In genomic region chr18:31302991-31303390, GRCh38 we compare ENCODE assay signal across 24 cellular contexts. TPM values are rescaled to one million over a fixed set of nuclear protein-coding genes. Genes with fewer than 3 reads are reported as not detected.
DNase-seq lines count a peak whose midpoint lies in the region; ATAC-seq, FAIRE-seq and TF ChIP-seq lines count a peak whose summit lies in the region.
"Had no signal": no experiment of that assay in that cellular context is flagged by ENCODE, and none has a peak within 500 bp of the region (broad histone marks: within the 10 kb centered on the region; RNA-seq: fewer than 3 reads in every experiment).

No MANE protein-coding gene starts in this region.

- H3K4me3 ChIP-seq in mammary epithelial cell (replicated peaks in 1 of 3; ENCODE audit: insufficient read depth in 1 of 3, low read depth in 2 of 3, low read length in 3 of 3) (no peak overlapping the region), small intestine (ENCODE audit: low read depth in 1 of 2, low read length in 2 of 2) (no peak overlapping the region)
- H3K4me3 ChIP-seq: spleen had no signal

- in situ Hi-C loops in mammary epithelial cell (cut with MboI; ENCODE audit: low sequenced_read_pairs in 2 of 2): no loop called here

- no peaks in the 10 kb centered on the region for H3K79me2 ChIP-seq in mammary epithelial cell (ENCODE audit: insufficient read depth, low read length)

- H3K36me3 ChIP-seq in mammary epithelial cell (ENCODE audit: insufficient read depth, low read length) (no peaks in the 10 kb centered on the region), small intestine (ENCODE audit: control insufficient read depth in 2 of 2, insufficient read depth in 2 of 2, low read length in 2 of 2) (no peaks in the 10 kb centered on the region)
- H3K36me3 ChIP-seq: brain microvascular endothelial cell, spleen had no signal

- DNase-seq in NCI-H226 (peak; percentile 70), mammary epithelial cell (peak; percentile 83), iris pigment epithelial cell (ENCODE audit: low read depth) (peak; percentile 26), small intestine (peak; percentile 93), NCI-H1092 (lab: John Stamatoyannopoulos, UW) (no peak), activated T-cell treated with anti-CD3 and anti-CD28 coated beads for 4 hours (no peak)
- DNase-seq in activated CD4-positive, CD25-positive, alpha-beta regulatory T cell (lab: John Stamatoyannopoulos, UW): no peak
- DNase-seq: brain microvascular endothelial cell; CD8-positive, alpha-beta memory T cell; cortex of kidney; DMS79; erythroblast; Kasumi-1; NCI-H1092 treated with DMSO at 0.1 percent for 48 hours; NCI-H2029 treated with DMSO at 0.1 percent for 48 hours; NCI-H446; NK-92 treated with Interleukin-12 subunit alpha and Interleukin-12 subunit beta, amount 100 ng/mL, for 24 hours; spleen had no signal

- FAIRE-seq in small intestine (lab: Jason Lieb, UNC): peak; percentile 39
- FAIRE-seq: H1 had no signal

- no peak overlapping the region for H2AFZ ChIP-seq in mammary epithelial cell (ENCODE audit: low read depth, low read length)

- CTCF ChIA-PET in mammary epithelial cell (lab: Charles Lee; ENCODE audit: low non-redundant PET): no interaction called here

- dilution Hi-C loops in mammary epithelial cell (cut with HindIII; ENCODE audit: low sequenced_read_pairs): no loop called here

- ATAC-seq in GM18858 (IDR thresholded peaks at IDR 0.05; ENCODE audit: unreplicated experiment): no peak
- ATAC-seq: left lobe of liver, SK-N-SH treated with all-trans-retinoic acid at 6 μM for 48 hours had no signal

- intact Hi-C loops in mammary epithelial cell (cut with micrococcal nuclease): no loop called here

- H3K4me2 ChIP-seq in mammary epithelial cell (ENCODE audit: insufficient read depth, low read depth, low read length): peak overlapping the region; percentile 40

- H3K9ac ChIP-seq in mammary epithelial cell (ENCODE audit: insufficient read depth, low read length): no peak overlapping the region

- H3K9me3 ChIP-seq in mammary epithelial cell (replicated peaks; ENCODE audit: insufficient read depth, low read length): no peaks in the 10 kb centered on the region
- H3K9me3 ChIP-seq in small intestine (ENCODE audit: control insufficient read depth, low read depth): no peaks in the 10 kb centered on the region

- H3K27ac ChIP-seq in mammary epithelial cell (ENCODE audit: insufficient read depth, low read depth, low read length) (no peak overlapping the region), small intestine (ENCODE audit: low read depth in 1 of 2, low read length in 1 of 2) (no peak overlapping the region)
- H3K27ac ChIP-seq: brain microvascular endothelial cell, spleen had no signal

- no peaks in the 10 kb centered on the region for H4K20me1 ChIP-seq in mammary epithelial cell (ENCODE audit: insufficient read depth, low read length)

- H3K4me1 ChIP-seq in mammary epithelial cell (ENCODE audit: insufficient read depth, low read length): peaks cover 34% of the 10 kb centered on the region
- H3K4me1 ChIP-seq in small intestine (ENCODE audit: control insufficient read depth in 2 of 2, insufficient read depth in 1 of 2, low read depth in 1 of 2, low read length in 1 of 2): peaks cover 0 to 3% of the 10 kb centered on the region in 2 donors
- H3K4me1 ChIP-seq: spleen had no signal

- H3K27me3 ChIP-seq in mammary epithelial cell (ENCODE audit: insufficient read depth, low read length) (no peaks in the 10 kb centered on the region), small intestine (ENCODE audit: control insufficient read depth in 2 of 2, insufficient read depth in 2 of 2, low read length in 2 of 2) (no peaks in the 10 kb centered on the region)
- H3K27me3 ChIP-seq: brain microvascular endothelial cell, spleen had no signal

- TF ChIP-seq CTCF in mammary epithelial cell (conservative IDR thresholded peaks at IDR 0.05 in 1 of 2, IDR thresholded peaks at IDR 0.05 in 1 of 2; ENCODE audit: extremely low read depth in 1 of 2, insufficient read depth in 1 of 2, low read depth in 1 of 2, low read length in 2 of 2): no peak

- no TSS peak for BruUV-seq in mammary epithelial cell (replicated peaks; lab: Mats Ljungman, UMichigan)

RNA-seq across cellular contexts. Expression of gene DSG1, which starts 15.0 kb away (rescaled TPM):
- under 1 TPM; 0.17 to 0.33 TPM for total RNA-seq in mammary epithelial cell
- polyA plus RNA-seq in mammary epithelial cell (0.07 TPM), small intestine (under 1 TPM in 1 of 3 donors, not detected in 2; 0.03 TPM)
- polyA minus RNA-seq in mammary epithelial cell: not detected
- total RNA-seq: CD8-positive, alpha-beta memory T cell; H1; mononuclear cell; RPMI7951; spleen had no signal
- polyA plus RNA-seq: CD8-positive, alpha-beta memory T cell; spleen had no signal

Comparison
In these comparisons a context has a peak if more than half of its experiments do, and no peak if none do; other contexts are left out.
1. DNase-seq: peak in NCI-H226 (single experiment), mammary epithelial cell (single experiment), iris pigment epithelial cell (single experiment) and small intestine (single experiment); none in activated CD4-positive, CD25-positive, alpha-beta regulatory T cell (0 of 4), NCI-H1092 (single experiment) and activated T-cell treated with anti-CD3 and anti-CD28 coated beads for 4 hours (single experiment).